Comparison of ENCODE assay signal across 22 cellular contexts in the genomic region with DNA sequence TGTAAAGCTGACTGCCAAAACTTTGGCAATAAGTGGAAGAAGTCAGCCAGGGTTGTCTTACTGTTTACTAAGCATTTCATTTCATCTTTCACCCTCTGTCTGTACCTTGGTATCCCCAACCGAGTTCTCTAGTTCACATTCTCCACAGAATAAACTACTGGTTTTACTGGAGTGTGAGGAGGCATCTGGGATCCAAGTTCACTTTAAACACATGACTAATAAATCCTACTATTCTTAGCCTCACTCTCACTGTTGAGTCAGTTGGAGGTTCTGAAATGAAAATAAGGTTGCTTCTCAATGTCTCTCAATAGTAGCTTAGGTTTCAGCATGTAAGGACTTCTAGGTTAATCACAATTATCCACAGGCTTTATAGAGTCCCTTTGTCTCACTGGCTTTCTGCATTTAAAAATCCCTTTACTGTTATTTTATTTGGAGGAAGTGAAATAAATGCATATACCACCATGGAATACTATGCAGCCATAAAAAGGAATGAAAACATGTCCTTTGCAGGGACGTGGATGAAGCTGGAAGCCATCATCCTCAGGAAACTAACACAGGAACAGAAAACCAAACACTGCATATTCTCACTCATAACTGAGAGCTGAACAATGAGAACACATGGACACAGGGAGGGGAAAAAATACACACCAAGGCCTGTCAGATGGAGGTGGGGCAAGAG.
A peak's percentile ranks its signal among the peaks of the same experiment; 100 is the strongest.
DNase-seq lines count a peak whose midpoint lies in the region; ATAC-seq and TF ChIP-seq lines count a peak whose summit lies in the region.
"Had no signal": no experiment of that assay in that cellular context is flagged by ENCODE, and none has a peak within 500 bp of the region (broad histone marks: within the 10 kb centered on the region; RNA-seq: fewer than 3 reads in every experiment).

No MANE protein-coding gene starts in this region.

- no peaks in the 10 kb centered on the region for H3K9me3 Mint-ChIP-seq in activated CD4-positive, alpha-beta T cell treated with anti-CD3 and anti-CD28 coated beads for 36 hours (ENCODE audit: low read depth)
- H3K9me3 Mint-ChIP-seq in activated CD4-positive, alpha-beta memory T cell treated with anti-CD3 and anti-CD28 coated beads, Interleukin-2, amount 10 ng/mL, durations not matched to agents 7 days and 5 days: peaks cover 4% of the 10 kb centered on the region

- H3K36me3 Mint-ChIP-seq in activated CD4-positive, alpha-beta T cell treated with anti-CD3 and anti-CD28 coated beads for 36 hours (ENCODE audit: low read depth): no peaks in the 10 kb centered on the region
- H3K36me3 Mint-ChIP-seq in activated CD4-positive, alpha-beta memory T cell treated with anti-CD3 and anti-CD28 coated beads, Interleukin-2, amount 10 ng/mL, durations not matched to agents 7 days and 5 days (ENCODE audit: low read depth): peaks cover 3% of the 10 kb centered on the region

- H3K27ac ChIP-seq in gastroesophageal sphincter (peak overlapping the region in 3 of 4 donors; percentile 9 to 80 (median 58)), thoracic aorta (peak overlapping the region; percentile 2 to 74), psoas muscle (no peak overlapping the region)
- H3K27ac ChIP-seq: 22Rv1, WERI-Rb-1 had no signal

- H3K9me3 ChIP-seq in gastroesophageal sphincter: no peaks in the 10 kb centered on the region
- no peaks in the 10 kb centered on the region for H3K9me3 ChIP-seq in thoracic aorta
- H3K9me3 ChIP-seq in psoas muscle: no peaks in the 10 kb centered on the region
- H3K9me3 ChIP-seq: right atrium auricular region, tibial nerve had no signal

- ATAC-seq in activated CD4-positive, alpha-beta T cell treated with anti-CD3 and anti-CD28 coated beads for 36 hours: peak; percentile 33
- ATAC-seq in gastroesophageal sphincter (no peak), thoracic aorta (ENCODE audit: insufficient number of reproducible peaks, low FRiP score, low read depth) (peak; percentile 54), psoas muscle (no peak)
- ATAC-seq: activated CD8-positive, alpha-beta memory T cell treated with anti-CD3 and anti-CD28 coated beads, Interleukin-2, amount 10 ng/mL, durations not matched to agents 7 days and 5 days; Panc1 had no signal

- no peak for DNase-seq in activated CD4-positive, alpha-beta T cell treated with anti-CD3 and anti-CD28 coated beads for 36 hours
- no peak for DNase-seq in activated CD4-positive, alpha-beta T cell treated with anti-CD3 and anti-CD28 coated beads for 48 hours
- peak; percentile 68 for DNase-seq in astrocyte of the spinal cord (ENCODE audit: low read depth, low spot score)
- no peak for DNase-seq in thoracic aorta (ENCODE audit: low spot score)
- DNase-seq in activated CD4-positive, alpha-beta memory T cell treated with anti-CD3 and anti-CD28 coated beads, Interleukin-2, amount 10 ng/mL, durations not matched to agents 7 days and 5 days: no peak
- DNase-seq in psoas muscle: no peak
- no peak for DNase-seq in SW 1271 (lab: John Stamatoyannopoulos, UW)
- DNase-seq: activated CD8-positive, alpha-beta memory T cell treated with anti-CD3 and anti-CD28 coated beads, Interleukin-2, amount 10 ng/mL, durations not matched to agents 7 days and 5 days; activated naive CD4-positive, alpha-beta T cell; EL; H7; NCI-H2029 treated with DMSO at 0.1 percent for 48 hours; NCI-H526 treated with DMSO at 0.1 percent for 48 hours; stimulated activated CD4-positive, alpha-beta T cell treated with anti-CD3 and anti-CD28 coated beads, Interleukin-4, amount 100 ng/mL, for 1 hour; stimulated activated CD8-positive, alpha-beta memory T cell treated with anti-CD3 and anti-CD28 coated beads, Interleukin-4, amount 100 ng/mL, for 48 hours; WERI-Rb-1 had no signal

- no peak for TF ChIP-seq EP300 in gastroesophageal sphincter (IDR thresholded peaks at IDR 0.05)

- H3K27me3 ChIP-seq in gastroesophageal sphincter (no peaks in the 10 kb centered on the region), thoracic aorta (replicated peaks; ENCODE audit: insufficient read depth) (no peaks in the 10 kb centered on the region), psoas muscle (ENCODE audit: insufficient read depth in 3 of 3, low read length in 2 of 3) (no peaks in the 10 kb centered on the region)
- H3K27me3 ChIP-seq: right atrium auricular region, tibial nerve had no signal

- no peak overlapping the region for H3K4me3 Mint-ChIP-seq in activated CD4-positive, alpha-beta T cell treated with anti-CD3 and anti-CD28 coated beads for 36 hours
- no peak overlapping the region for H3K4me3 Mint-ChIP-seq in activated CD4-positive, alpha-beta memory T cell treated with anti-CD3 and anti-CD28 coated beads, Interleukin-2, amount 10 ng/mL, durations not matched to agents 7 days and 5 days
- H3K4me3 Mint-ChIP-seq: activated CD8-positive, alpha-beta memory T cell treated with anti-CD3 and anti-CD28 coated beads, Interleukin-2, amount 10 ng/mL, durations not matched to agents 7 days and 5 days; neural crest cell had no signal

- H3K4me1 Mint-ChIP-seq in activated CD4-positive, alpha-beta T cell treated with anti-CD3 and anti-CD28 coated beads for 36 hours: no peaks in the 10 kb centered on the region
- H3K4me1 Mint-ChIP-seq in activated CD4-positive, alpha-beta memory T cell treated with anti-CD3 and anti-CD28 coated beads, Interleukin-2, amount 10 ng/mL, durations not matched to agents 7 days and 5 days: peaks cover 10% of the 10 kb centered on the region

- intact Hi-C loops in activated CD4-positive, alpha-beta T cell treated with anti-CD3 and anti-CD28 coated beads for 36 hours (cut with DNase I, micrococcal nuclease): no loop called here
- intact Hi-C loops in psoas muscle (cut with DNase I): no loop called here

- no peak for TF ChIP-seq POLR2A in gastroesophageal sphincter (IDR thresholded peaks at IDR 0.05)

- H3K4me3 ChIP-seq in astrocyte of the spinal cord (ENCODE audit: low read depth, low read length): no peak overlapping the region
- H3K4me3 ChIP-seq in gastroesophageal sphincter: no peak overlapping the region
- H3K4me3 ChIP-seq in thoracic aorta: peak overlapping the region; percentile 5
- no peak overlapping the region for H3K4me3 ChIP-seq in psoas muscle
- H3K4me3 ChIP-seq: right atrium auricular region, tibial nerve had no signal

- no peak for TF ChIP-seq CTCF in astrocyte of the spinal cord (IDR thresholded peaks at IDR 0.05; ENCODE audit: low read depth, low read length)
- TF ChIP-seq CTCF in gastroesophageal sphincter (IDR thresholded peaks at IDR 0.05): no peak
- TF ChIP-seq CTCF in thoracic aorta (IDR thresholded peaks at IDR 0.05): no peak
- TF ChIP-seq CTCF in psoas muscle (IDR thresholded peaks at IDR 0.05): no peak

- H3K36me3 ChIP-seq in gastroesophageal sphincter (no peaks in the 10 kb centered on the region), thoracic aorta (no peaks in the 10 kb centered on the region), psoas muscle (ENCODE audit: insufficient read depth in 1 of 2, low read depth in 1 of 2) (no peaks in the 10 kb centered on the region)
- H3K36me3 ChIP-seq: right atrium auricular region, tibial nerve, WERI-Rb-1 had no signal

- CTCF ChIA-PET in activated CD4-positive, alpha-beta T cell treated with anti-CD3 and anti-CD28 coated beads for 36 hours (lab: Charles Lee): no interaction called here
- CTCF ChIA-PET in activated CD4-positive, alpha-beta memory T cell treated with anti-CD3 and anti-CD28 coated beads, Interleukin-2, amount 10 ng/mL, durations not matched to agents 7 days and 5 days (lab: Charles Lee): no interaction called here

- H3K27me3 Mint-ChIP-seq in activated CD4-positive, alpha-beta T cell treated with anti-CD3 and anti-CD28 coated beads for 36 hours: peaks cover 4% of the 10 kb centered on the region
- peaks cover 8% of the 10 kb centered on the region for H3K27me3 Mint-ChIP-seq in activated CD4-positive, alpha-beta memory T cell treated with anti-CD3 and anti-CD28 coated beads, Interleukin-2, amount 10 ng/mL, durations not matched to agents 7 days and 5 days

- POLR2A ChIA-PET in activated CD4-positive, alpha-beta T cell treated with anti-CD3 and anti-CD28 coated beads for 36 hours (lab: Charles Lee): no interaction called here
- POLR2A ChIA-PET in activated CD4-positive, alpha-beta memory T cell treated with anti-CD3 and anti-CD28 coated beads, Interleukin-2, amount 10 ng/mL, durations not matched to agents 7 days and 5 days (lab: Charles Lee): no interaction called here

- in situ Hi-C loops in astrocyte of the spinal cord (cut with HindIII; ENCODE audit: low sequenced_read_pairs): no loop called here

- no peak overlapping the region for H3K27ac Mint-ChIP-seq in activated CD4-positive, alpha-beta T cell treated with anti-CD3 and anti-CD28 coated beads for 36 hours
- no peak overlapping the region for H3K27ac Mint-ChIP-seq in activated CD4-positive, alpha-beta memory T cell treated with anti-CD3 and anti-CD28 coated beads, Interleukin-2, amount 10 ng/mL, durations not matched to agents 7 days and 5 days
- H3K27ac Mint-ChIP-seq: activated CD8-positive, alpha-beta memory T cell treated with anti-CD3 and anti-CD28 coated beads, Interleukin-2, amount 10 ng/mL, durations not matched to agents 7 days and 5 days had no signal

- 58 to 68% methylated on average over 2 of the region's 2 CpGs for WGBS in gastroesophageal sphincter (ENCODE audit: low coverage in 1 of 2), 2 donors
- WGBS in psoas muscle, 3 donors: 82 to 96% (median 85%) methylated on average over 2 of the region's 2 CpGs

- H3K4me1 ChIP-seq in gastroesophageal sphincter: peaks cover 4 to 54% (median 16%) of the 10 kb centered on the region in 3 donors
- H3K4me1 ChIP-seq in thoracic aorta (ENCODE audit: control insufficient read depth in 1 of 2, low read depth in 2 of 2): peaks cover 48 to 85% of the 10 kb centered on the region in 2 donors
- H3K4me1 ChIP-seq in psoas muscle: peaks cover 15% of the 10 kb centered on the region

Comparison
In these comparisons a context has a peak if more than half of its experiments do, and no peak if none do; other contexts are left out.
1. ATAC-seq: peak in activated CD4-positive, alpha-beta T cell treated with anti-CD3 and anti-CD28 coated beads for 36 hours (single experiment) and thoracic aorta (single experiment); none in gastroesophageal sphincter (single experiment) and psoas muscle (0 of 4).